8 cellular contexts compared by ENCODE assay signal in genomic region chr6:1603708-1604346, GRCh38. TPM values are rescaled to one million over a fixed set of nuclear protein-coding genes. Genes with fewer than 3 reads are reported as not detected.
DNase-seq lines count a peak whose midpoint lies in the region; ATAC-seq and TF ChIP-seq lines count a peak whose summit lies in the region.

No MANE protein-coding gene starts in this region.

- no peak overlapping the region for H3K27ac Mint-ChIP-seq in central memory CD8-positive, alpha-beta T cell (ENCODE audit: low read depth)
- H3K27ac Mint-ChIP-seq in activated CD4-positive, alpha-beta T cell treated with anti-CD3 and anti-CD28 coated beads, Interleukin-2, amount 10 ng/mL, durations not matched to agents 24 days and 14 days, result no peak overlapping the region

- peaks cover 91% of the 10 kb centered on the region for H3K27me3 Mint-ChIP-seq in central memory CD8-positive, alpha-beta T cell
- H3K27me3 Mint-ChIP-seq in activated CD4-positive, alpha-beta T cell treated with anti-CD3 and anti-CD28 coated beads, Interleukin-2, amount 10 ng/mL, durations not matched to agents 24 days and 14 days, result peaks cover 81% of the 10 kb centered on the region

- H3K27me3 ChIP-seq in cardiac muscle cell, result peaks cover 70% of the 10 kb centered on the region

- no peaks in the 10 kb centered on the region for H3K36me3 ChIP-seq in cardiac muscle cell
- no peaks in the 10 kb centered on the region for H3K36me3 ChIP-seq in mucosa of descending colon (ENCODE audit: low read depth)

- H3K4me3 ChIP-seq in cardiac muscle cell, result peak overlapping the region; percentile 42
- no peak overlapping the region for H3K4me3 ChIP-seq in mucosa of descending colon

- no peak for ATAC-seq in central memory CD8-positive, alpha-beta T cell (replicated peaks; ENCODE audit: extremely low read depth, poor library complexity, severe bottlenecking)
- peak; percentile 10 for ATAC-seq in mucosa of descending colon

- TF ChIP-seq CTCF in cardiac muscle cell (IDR thresholded peaks at IDR 0.05; ENCODE audit: low read depth, low read length), result no peak
- no peak for TF ChIP-seq CTCF in mucosa of descending colon (IDR thresholded peaks at IDR 0.05)
- no peak for TF ChIP-seq CTCF in GM20000 (IDR thresholded peaks at IDR 0.05; ENCODE audit: extremely low read depth, missing control alignments)

- H3K27ac ChIP-seq in cardiac muscle cell (no peak overlapping the region), substantia nigra (ENCODE audit: low read depth, low read length, poor library complexity, severe bottlenecking) (no peak overlapping the region)

- intact Hi-C loops in cardiac septum (cut with DNase I), result loop anchor here (2.0 to 5.0 kb wide), 4 partner anchors 501 to 1031 kb away; no protein-coding TSS in a partner anchor
- intact Hi-C loops in mucosa of descending colon (cut with DNase I, micrococcal nuclease), result loop anchor here (5.0 to 10.0 kb wide), 5 partner anchors 501 to 1031 kb away; no protein-coding TSS in a partner anchor
- intact Hi-C loops in activated CD4-positive, alpha-beta T cell treated with anti-CD3 and anti-CD28 coated beads, Interleukin-2, amount 10 ng/mL, durations not matched to agents 24 days and 14 days (cut with micrococcal nuclease), result loop anchor here (1.0 to 10.0 kb wide), 4 partner anchors 501 to 1030 kb away; no protein-coding TSS in a partner anchor

- peak overlapping the region; percentile 16 for H3K4me3 Mint-ChIP-seq in central memory CD8-positive, alpha-beta T cell
- no peak overlapping the region for H3K4me3 Mint-ChIP-seq in activated CD4-positive, alpha-beta T cell treated with anti-CD3 and anti-CD28 coated beads, Interleukin-2, amount 10 ng/mL, durations not matched to agents 24 days and 14 days

- H3K9me3 Mint-ChIP-seq in central memory CD8-positive, alpha-beta T cell, result no peaks in the 10 kb centered on the region
- H3K9me3 Mint-ChIP-seq in activated CD4-positive, alpha-beta T cell treated with anti-CD3 and anti-CD28 coated beads, Interleukin-2, amount 10 ng/mL, durations not matched to agents 24 days and 14 days, result no peaks in the 10 kb centered on the region

- H3K9me3 ChIP-seq in cardiac muscle cell (ENCODE audit: low read depth) (no peaks in the 10 kb centered on the region), mucosa of descending colon (no peaks in the 10 kb centered on the region)

- DNase-seq in cardiac muscle cell (ENCODE audit: low read depth in 1 of 2, low spot score in 1 of 2) (no peak), cardiac septum (ENCODE audit: low spot score) (no peak), mucosa of descending colon (no peak), substantia nigra (lab: John Stamatoyannopoulos, UW) (no peak), GM20000 (ENCODE audit: low spot score) (no peak), globus pallidus (ENCODE audit: low spot score) (no peak)
- DNase-seq in central memory CD8-positive, alpha-beta T cell (ENCODE audit: low spot score in 2 of 2), result no peak
- DNase-seq in activated CD4-positive, alpha-beta T cell treated with anti-CD3 and anti-CD28 coated beads, Interleukin-2, amount 10 ng/mL, durations not matched to agents 24 days and 14 days, result no peak

- peaks cover 30% of the 10 kb centered on the region for H3K4me1 Mint-ChIP-seq in central memory CD8-positive, alpha-beta T cell
- H3K4me1 Mint-ChIP-seq in activated CD4-positive, alpha-beta T cell treated with anti-CD3 and anti-CD28 coated beads, Interleukin-2, amount 10 ng/mL, durations not matched to agents 24 days and 14 days, result peaks cover 13% of the 10 kb centered on the region

- peaks cover 8% of the 10 kb centered on the region for H3K4me1 ChIP-seq in cardiac muscle cell (ENCODE audit: low read depth)
- peaks cover 18% of the 10 kb centered on the region for H3K4me1 ChIP-seq in mucosa of descending colon (ENCODE audit: low read depth)

- peaks cover 14% of the 10 kb centered on the region for H3K36me3 Mint-ChIP-seq in central memory CD8-positive, alpha-beta T cell (ENCODE audit: insufficient read depth)
- peaks cover 3% of the 10 kb centered on the region for H3K36me3 Mint-ChIP-seq in activated CD4-positive, alpha-beta T cell treated with anti-CD3 and anti-CD28 coated beads, Interleukin-2, amount 10 ng/mL, durations not matched to agents 24 days and 14 days (ENCODE audit: low read depth)

RNA-seq across cellular contexts. Expression of gene FOXC1, which starts 5.9 kb away (rescaled TPM):
- total RNA-seq in cardiac muscle cell, result 3.4 and 6.2 TPM in 2 replicates
- polyA plus RNA-seq in cardiac muscle cell, result 1.8 and 2.5 TPM in 2 replicates
- 6.4 TPM for total RNA-seq in cardiac septum
- 1 to 10 TPM; 1.1 to 1.7 (median 1.6) TPM for total RNA-seq in mucosa of descending colon
- 0.07 TPM in 2 replicates for total RNA-seq in activated CD4-positive, alpha-beta T cell treated with anti-CD3 and anti-CD28 coated beads, Interleukin-2, amount 10 ng/mL, durations not matched to agents 24 days and 14 days
